8 cellular contexts compared by ENCODE assay signal in the genomic region with DNA sequence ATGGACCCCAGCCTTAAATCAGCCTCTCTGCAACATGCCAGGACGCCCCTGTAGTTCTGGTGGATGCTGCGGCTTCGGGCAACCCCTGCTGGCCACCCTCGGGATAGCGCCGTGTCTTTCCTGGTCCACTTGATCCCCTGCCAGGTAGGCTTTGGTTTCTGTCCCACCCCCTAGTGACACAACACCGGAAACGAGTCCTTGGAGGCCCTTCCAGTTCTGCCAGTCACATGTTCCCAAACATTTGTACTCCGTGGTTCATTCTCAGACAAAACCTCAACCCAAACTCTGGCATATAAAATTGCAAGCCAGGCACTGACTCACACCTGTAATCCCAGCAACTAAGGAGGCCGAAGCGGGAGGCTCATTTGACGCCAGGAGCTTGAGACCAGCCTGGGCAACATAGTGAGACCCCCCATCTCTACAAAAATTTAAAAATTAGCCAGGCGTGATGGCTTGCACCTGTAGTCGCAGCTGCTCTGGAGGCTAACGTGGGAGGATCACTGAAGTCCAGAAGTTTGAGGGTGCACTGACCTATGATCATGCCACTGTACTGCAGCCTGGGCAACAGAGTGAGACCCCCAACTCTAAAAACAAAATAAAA. TPM values are rescaled to one million over a fixed set of nuclear protein-coding genes. Genes with fewer than 3 reads are reported as not detected.
A peak's percentile ranks its signal among the peaks of the same experiment; 100 is the strongest.
DNase-seq lines count a peak whose midpoint lies in the region; ATAC-seq, FAIRE-seq and TF ChIP-seq lines count a peak whose summit lies in the region.

No MANE protein-coding gene starts in this region.

- no peak overlapping the region for H3K4me3 Mint-ChIP-seq in activated CD4-positive, alpha-beta memory T cell treated with anti-CD3 and anti-CD28 coated beads for 36 hours

- peak; percentile 55 for TF ChIP-seq CTCF in D721Med (IDR thresholded peaks at IDR 0.05; ENCODE audit: insufficient read depth, missing control alignments)

- intact Hi-C loops in activated CD4-positive, alpha-beta memory T cell treated with anti-CD3 and anti-CD28 coated beads for 36 hours (cut with micrococcal nuclease) = loop anchor here (1.0 to 2.0 kb wide), 3 partner anchors 40 to 106 kb away; no protein-coding TSS in a partner anchor

- POLR2A ChIA-PET in activated CD4-positive, alpha-beta memory T cell treated with anti-CD3 and anti-CD28 coated beads for 36 hours (lab: Charles Lee) = no interaction called here

- peaks cover 18% of the 10 kb centered on the region for H3K4me1 Mint-ChIP-seq in activated CD4-positive, alpha-beta memory T cell treated with anti-CD3 and anti-CD28 coated beads for 36 hours (ENCODE audit: low read depth)

- peak overlapping the region; percentile 15 for H3K27ac Mint-ChIP-seq in activated CD4-positive, alpha-beta memory T cell treated with anti-CD3 and anti-CD28 coated beads for 36 hours

- no peaks in the 10 kb centered on the region for H3K36me3 Mint-ChIP-seq in activated CD4-positive, alpha-beta memory T cell treated with anti-CD3 and anti-CD28 coated beads for 36 hours

- ATAC-seq in HG02588 (IDR thresholded peaks at IDR 0.05; ENCODE audit: unreplicated experiment) (peak; percentile 55), GM21367 (IDR thresholded peaks at IDR 0.05; ENCODE audit: unreplicated experiment) (no peak)

- H3K9me3 Mint-ChIP-seq in activated CD4-positive, alpha-beta memory T cell treated with anti-CD3 and anti-CD28 coated beads for 36 hours = no peaks in the 10 kb centered on the region

- CTCF ChIA-PET in activated CD4-positive, alpha-beta memory T cell treated with anti-CD3 and anti-CD28 coated beads for 36 hours (lab: Charles Lee) = interaction anchor here (0.6 to 5.5 kb wide), 24 partner anchors 9 to 199 kb away, joined by 3 to 44 read pairs (median 4); a partner anchor contains a TSS

- H3K27me3 Mint-ChIP-seq in activated CD4-positive, alpha-beta memory T cell treated with anti-CD3 and anti-CD28 coated beads for 36 hours = no peaks in the 10 kb centered on the region

- FAIRE-seq in D721Med (lab: Jason Lieb, UNC) = no peak

- peak; percentile 70 for DNase-seq in D721Med (ENCODE audit: insufficient read length, low spot score)
- DNase-seq in NCI-H446 treated with DMSO at 0.1 percent for 48 hours (lab: John Stamatoyannopoulos, UW) = peak; percentile 70
- DNase-seq in activated CD4-positive, alpha-beta memory T cell treated with anti-CD3 and anti-CD28 coated beads for 36 hours = peak; percentile 86
- peak; percentile 91 for DNase-seq in ecto neural progenitor cell (ENCODE audit: low spot score)
- DNase-seq in lung microvascular endothelial cell (ENCODE audit: low read depth in 2 of 2) = peak; percentile 64 to 88
- peak; percentile 44 to 56 for DNase-seq in stimulated activated CD8-positive, alpha-beta memory T cell treated with anti-CD3 and anti-CD28 coated beads, Interleukin-15, amount 100 ng/mL, for 48 hours (ENCODE audit: low read depth in 2 of 2)

RNA-seq across cellular contexts. Expression of a gene that starts 37.0 kb away (rescaled TPM):
- total RNA-seq in activated CD4-positive, alpha-beta memory T cell treated with anti-CD3 and anti-CD28 coated beads for 36 hours = 1 to 10 TPM; 4.4 to 4.9 TPM
- not detected in 2 replicates for total RNA-seq in lung microvascular endothelial cell

RNA-seq across cellular contexts. Expression of a gene that starts 42.0 kb away (rescaled TPM):
- 10 to 100 TPM; 11.0 to 12.4 TPM for total RNA-seq in activated CD4-positive, alpha-beta memory T cell treated with anti-CD3 and anti-CD28 coated beads for 36 hours
- 0.65 and 4.6 TPM in 2 replicates for total RNA-seq in lung microvascular endothelial cell

RNA-seq across cellular contexts. Expression of a gene that starts 51.0 kb away (rescaled TPM):
- total RNA-seq in activated CD4-positive, alpha-beta memory T cell treated with anti-CD3 and anti-CD28 coated beads for 36 hours = under 1 TPM; 0.90 to 0.94 TPM
- total RNA-seq in lung microvascular endothelial cell = not detected in 2 replicates
